In genomic region chr3:45646051-45646585, GRCh38 we compare ENCODE assay signal across 14 cellular contexts. TPM values are rescaled to one million over a fixed set of nuclear protein-coding genes. Genes with fewer than 3 reads are reported as not detected.
DNase-seq lines count a peak whose midpoint lies in the region; ATAC-seq, FAIRE-seq and TF ChIP-seq lines count a peak whose summit lies in the region.
"Had no signal": no experiment of that assay in that cellular context is flagged by ENCODE, and none has a peak within 500 bp of the region (broad histone marks: within the 10 kb centered on the region; RNA-seq: fewer than 3 reads in every experiment).

No MANE protein-coding gene starts in this region.

- no CpG with 5 or more reads among the region's 6 CpGs for WGBS in H9 (ENCODE audit: extremely low coverage, insufficient read length, low lambda C conversion rate)
- WGBS in adrenal gland, 4 donors: 81 to 95% (median 87%) methylated on average over 5 to 6 of the region's 6 CpGs

- TF ChIP-seq POLR2A in adrenal gland (IDR thresholded peaks at IDR 0.05): no peak

- H2AK5ac ChIP-seq in H9 (ENCODE audit: insufficient read length, low read length): no peak overlapping the region

- H3K27me3 ChIP-seq in H9 (ENCODE audit: insufficient read depth, low read length) (no peaks in the 10 kb centered on the region), adrenal gland (no peaks in the 10 kb centered on the region), right atrium auricular region (no peaks in the 10 kb centered on the region), subcutaneous abdominal adipose tissue (ENCODE audit: control insufficient read depth in 5 of 5, insufficient read depth in 4 of 5, low read length in 5 of 5) (no peaks in the 10 kb centered on the region)

- no peaks in the 10 kb centered on the region for H3K23me2 ChIP-seq in H9 (ENCODE audit: insufficient read length, low read depth, low read length, poor library complexity, severe bottlenecking)

- H4K91ac ChIP-seq in H9 (ENCODE audit: insufficient read length, low read depth, low read length): no peak overlapping the region

- no peak overlapping the region for H3K23ac ChIP-seq in H9 (ENCODE audit: insufficient read length, low read depth, low read length)

- H3T11ph ChIP-seq in H9 (ENCODE audit: low read length): no peak overlapping the region

- no peak overlapping the region for H4K8ac ChIP-seq in H9 (replicated peaks; ENCODE audit: insufficient read length, low read depth, low read length)

- H3K27ac Mint-ChIP-seq in H9: peak overlapping the region in 2 of 3 experiments; percentile 31 to 41; a peak in 1 of 7 replicates

- H3K4me3 Mint-ChIP-seq in H9: no peak overlapping the region
- H3K4me3 Mint-ChIP-seq: IgD-negative memory B cell had no signal

- H3K56ac ChIP-seq in H9 (ENCODE audit: insufficient read length, low read depth, low read length): no peak overlapping the region

- H3K79me1 ChIP-seq in H9 (ENCODE audit: insufficient read depth, low read depth, low read length, poor library complexity, severe bottlenecking): no peaks in the 10 kb centered on the region

- H3K4me2 ChIP-seq in H9 (ENCODE audit: insufficient read depth, insufficient read length, low read length): no peak overlapping the region

- H3K4me1 ChIP-seq in H9 (ENCODE audit: insufficient read depth, low read length): peaks cover 8% of the 10 kb centered on the region; the same call in 1 of the 2 replicates
- peaks cover 14 to 41% of the 10 kb centered on the region in 2 donors for H3K4me1 ChIP-seq in adrenal gland (replicated peaks in 1 of 2)
- peaks cover 0 to 41% of the 10 kb centered on the region in 2 donors for H3K4me1 ChIP-seq in right atrium auricular region
- H3K4me1 ChIP-seq in subcutaneous abdominal adipose tissue (ENCODE audit: control insufficient read depth in 5 of 5, insufficient read depth in 5 of 5, low read length in 5 of 5): peaks cover 10 to 44% (median 32%) of the 10 kb centered on the region in 5 donors

- no peak overlapping the region for H3K18ac ChIP-seq in H9 (ENCODE audit: insufficient read length, low read depth, low read length)

- H3K27me3 Mint-ChIP-seq in H9 (ENCODE audit: low read depth): no peaks in the 10 kb centered on the region
- H3K27me3 Mint-ChIP-seq: IgD-negative memory B cell had no signal

- no peak overlapping the region for H3K14ac ChIP-seq in H9 (ENCODE audit: insufficient read depth, low read length)

- no peak overlapping the region for H2BK120ac ChIP-seq in H9 (ENCODE audit: low read depth, low read length, poor library complexity, severe bottlenecking)

- H3K9ac ChIP-seq in H9 (ENCODE audit: extremely low read depth, insufficient read length, low read length): no peak overlapping the region
- no peak overlapping the region for H3K9ac ChIP-seq in subcutaneous abdominal adipose tissue (ENCODE audit: low read length in 5 of 5)

- H3K4me3 ChIP-seq in adrenal gland (no peak overlapping the region), right atrium auricular region (no peak overlapping the region), subcutaneous abdominal adipose tissue (ENCODE audit: low read depth in 1 of 5, low read length in 5 of 5) (no peak overlapping the region)

- H4K5ac ChIP-seq in H9 (ENCODE audit: insufficient read length, low read depth, low read length): no peak overlapping the region

- H2AFZ ChIP-seq in H9 (ENCODE audit: low read length): no peak overlapping the region

- peaks cover 3 to 21% (median 9%) of the 10 kb centered on the region in 3 experiments; a peak in 6 of 7 replicates for H3K36me3 Mint-ChIP-seq in H9 (ENCODE audit: insufficient read depth in 1 of 3, low read depth in 3 of 3)

- H3K9me3 ChIP-seq in H9 (ENCODE audit: control insufficient read depth, low read depth, low read length): no peaks in the 10 kb centered on the region
- H3K9me3 ChIP-seq in adrenal gland (replicated peaks in 1 of 3): no peaks in the 10 kb centered on the region
- no peaks in the 10 kb centered on the region for H3K9me3 ChIP-seq in right atrium auricular region
- no peaks in the 10 kb centered on the region for H3K9me3 ChIP-seq in subcutaneous abdominal adipose tissue (ENCODE audit: control insufficient read depth in 5 of 5, low read length in 5 of 5)

- no peak overlapping the region for H2BK20ac ChIP-seq in H9 (ENCODE audit: low read depth, low read length, poor library complexity, severe bottlenecking)

- DNase-seq in H9: no peak
- DNase-seq in adrenal gland: peak in 6 of 7 donors; percentile 51 to 70 (median 54)
- no peak for DNase-seq in right atrium auricular region (ENCODE audit: low spot score)
- no peak for DNase-seq in D721Med (ENCODE audit: insufficient read length, low spot score)
- DNase-seq in OCI-M1 (lab: John Stamatoyannopoulos, UW): no peak
- DNase-seq: activated CD4-positive, CD25-positive, alpha-beta regulatory T cell treated with anti-CD3 and anti-CD28 coated beads, Interleukin-2, amount 50 U/mL, for 72 hours; activated effector memory CD4-positive, alpha-beta T cell treated with Interleukin-2 at 50 U/mL for 16 hours; DMS153; NCI-H2171; SIG-M5 had no signal

- no peak for ATAC-seq in HG03354 (IDR thresholded peaks at IDR 0.05; ENCODE audit: poor library complexity, severe bottlenecking, unreplicated experiment)
- ATAC-seq in GM18868 (IDR thresholded peaks at IDR 0.05; ENCODE audit: unreplicated experiment): no peak

- no peak overlapping the region for H2BK12ac ChIP-seq in H9 (ENCODE audit: insufficient read length, low read depth, low read length)

- peaks cover 4% of the 10 kb centered on the region in 2 experiments; a peak in 2 of 5 replicates for H3K9me3 Mint-ChIP-seq in H9

- FAIRE-seq in D721Med (lab: Jason Lieb, UNC): no peak

- intact Hi-C loops in adrenal gland (cut with DNase I): no loop called here

- no peak overlapping the region for H3K27ac ChIP-seq in H9 (ENCODE audit: insufficient read length, low read depth, low read length)
- peak overlapping the region in 3 of 5 donors; percentile 63 to 84 (median 67) for H3K27ac ChIP-seq in adrenal gland
- peak overlapping the region; percentile 60 to 61 for H3K27ac ChIP-seq in right atrium auricular region
- H3K27ac ChIP-seq in subcutaneous abdominal adipose tissue (ENCODE audit: low read depth, low read length): peak overlapping the region; percentile 72

- no peak overlapping the region for H2BK5ac ChIP-seq in H9 (ENCODE audit: insufficient read length, low read length)

- TF ChIP-seq CTCF in H9 (conservative IDR thresholded peaks at IDR 0.05): no peak
- no peak for TF ChIP-seq CTCF in adrenal gland (IDR thresholded peaks at IDR 0.05)
- TF ChIP-seq CTCF in right atrium auricular region (IDR thresholded peaks at IDR 0.05): no peak
- TF ChIP-seq CTCF in D721Med (IDR thresholded peaks at IDR 0.05; ENCODE audit: insufficient read depth, missing control alignments): no peak

- H3K4ac ChIP-seq in H9 (ENCODE audit: low read depth, low read length): no peak overlapping the region

- no peaks in the 10 kb centered on the region for H4K20me1 ChIP-seq in H9 (ENCODE audit: control insufficient read depth, insufficient read depth, insufficient read length)

- no peak overlapping the region for H2BK15ac ChIP-seq in H9 (ENCODE audit: low read depth, low read length)

- H3K79me2 ChIP-seq in H9 (ENCODE audit: insufficient read depth, low read length): no peaks in the 10 kb centered on the region

- no peaks in the 10 kb centered on the region for H3K36me3 ChIP-seq in adrenal gland (replicated peaks in 1 of 2)
- H3K36me3 ChIP-seq in right atrium auricular region: no peaks in the 10 kb centered on the region
- H3K36me3 ChIP-seq in subcutaneous abdominal adipose tissue (ENCODE audit: control insufficient read depth in 5 of 5, insufficient read depth in 5 of 5, low read length in 5 of 5): peaks cover 0 to 3% (median 0%) of the 10 kb centered on the region in 5 donors

- peaks cover 29 to 30% of the 10 kb centered on the region in 2 experiments for H3K4me1 Mint-ChIP-seq in H9

RNA-seq across cellular contexts. Expression of gene SACM1L, which starts 43.1 kb away (rescaled TPM):
- total RNA-seq in H9 (2021): 52.8 and 54.7 TPM in 2 replicates
- 10 to 100 TPM; 25.9 to 56.8 (median 44.8) TPM for total RNA-seq in adrenal gland
- polyA plus RNA-seq in adrenal gland: 10 to 100 TPM; 22.5 to 59.3 (median 28.6) TPM
- 10 to 100 TPM; 16.6 to 18.7 TPM for total RNA-seq in right atrium auricular region

RNA-seq across cellular contexts. Expression of gene LIMD1, which starts 51.6 kb away (rescaled TPM):
- total RNA-seq in H9 (2021) (34.6 and 34.8 TPM in 2 replicates), adrenal gland (10 to 100 TPM in 7 of 8 donors, 1 to 10 TPM in 1; 8.1 to 27.2 (median 20.6) TPM), right atrium auricular region (10 to 100 TPM; 15.8 to 19.4 TPM)
- 1 to 10 TPM; 2.0 to 8.3 (median 5.6) TPM for polyA plus RNA-seq in adrenal gland

Comparison
In these comparisons a context has a peak if more than half of its experiments do, and no peak if none do; other contexts are left out.
1. DNase-seq: peak in adrenal gland (6 of 7); none in H9 (single experiment), right atrium auricular region (single experiment), D721Med (single experiment) and OCI-M1 (single experiment).